8 cellular contexts compared by ENCODE assay signal in genomic region chr15:76732321-76732720, GRCh38.
A peak's percentile ranks its signal among the peaks of the same experiment; 100 is the strongest.
DNase-seq lines count a peak whose midpoint lies in the region; ATAC-seq, FAIRE-seq and TF ChIP-seq lines count a peak whose summit lies in the region.
"Not testable (repeated sequence)": the region's sequence is repeated elsewhere in the genome, so short reads cannot be mapped to it uniquely, and the experiment has no call there.

No MANE protein-coding gene starts in this region.

- not testable (repeated sequence) for H3K4ac ChIP-seq in H1 (replicated peaks; ENCODE audit: insufficient read length, low read depth, low read length)

- H3K36me3 Mint-ChIP-seq in Caco-2 (ENCODE audit: insufficient read depth, unreplicated experiment): not testable (repeated sequence)
- peaks cover 30% of the 10 kb centered on the region for H3K36me3 Mint-ChIP-seq in activated CD4-positive, alpha-beta memory T cell treated with anti-CD3 and anti-CD28 coated beads for 36 hours

- WGBS in H1 (ENCODE audit: extremely low coverage in 1 of 2, insufficient coverage in 1 of 2, insufficient read length in 1 of 2, insufficient replicate concordance in 2 of 2, low coverage in 1 of 2, low lambda C conversion rate in 2 of 2, missing lambda C conversion rate in 1 of 2), 2 experiments: 88% methylated on average over 9 of the region's 9 CpGs; no CpG with 5 or more reads in 1 of the 2 experiments

- not testable (repeated sequence) for H3K27ac ChIP-seq in Panc1 (ENCODE audit: low read length); H1 (ENCODE audit: low read depth, low read length)

- H2AK5ac ChIP-seq in H1 (ENCODE audit: low read depth, low read length): not testable (repeated sequence)

- not testable (repeated sequence) for H4K20me1 ChIP-seq in H1 (replicated peaks in 1 of 2; ENCODE audit: control insufficient read depth in 1 of 2, insufficient read depth in 2 of 2, low read length in 2 of 2)

- H2AFZ ChIP-seq in H1 (ENCODE audit: low read length): not testable (repeated sequence)

- H4K8ac ChIP-seq in H1 (ENCODE audit: extremely low read depth, insufficient read depth, low read length): not testable (repeated sequence)

- H2BK12ac ChIP-seq in H1 (ENCODE audit: low read depth, low read length): not testable (repeated sequence)

- H3K4me3 ChIP-seq in Caco-2 (ENCODE audit: low read depth, low read length); GM12875 (ENCODE audit: low read depth, low read length); Panc1 (ENCODE audit: low read depth in 2 of 2, low read length in 2 of 2); H1 (ENCODE audit: extremely low read depth in 1 of 4, insufficient read depth in 2 of 4, low read depth in 3 of 4, low read length in 4 of 4): not testable (repeated sequence)

- not testable (repeated sequence) for ATAC-seq in Panc1

- not testable (repeated sequence) for H4K91ac ChIP-seq in H1 (replicated peaks; ENCODE audit: insufficient read length, low read length)

- H3K4me1 Mint-ChIP-seq in Caco-2 (ENCODE audit: low read depth, unreplicated experiment); activated CD4-positive, alpha-beta memory T cell treated with anti-CD3 and anti-CD28 coated beads for 36 hours (ENCODE audit: low read depth): not testable (repeated sequence)

- not testable (repeated sequence) for H3K9ac ChIP-seq in H1 (replicated peaks in 1 of 4; ENCODE audit: extremely low read depth in 1 of 4, low read depth in 3 of 4, low read length in 3 of 4)

- not testable (repeated sequence) for TF ChIP-seq EP300 in H1 (IDR thresholded peaks at IDR 0.05; ENCODE audit: borderline replicate concordance in 1 of 2, low read depth in 2 of 2, low read length in 2 of 2)

- not testable (repeated sequence) for H3K4me1 ChIP-seq in Caco-2; Panc1 (ENCODE audit: control insufficient read depth, insufficient read depth, low read length); H1 (replicated peaks in 1 of 4; ENCODE audit: control insufficient read depth in 3 of 4, insufficient read depth in 4 of 4, low read length in 3 of 4)

- H3K56ac ChIP-seq in H1 (replicated peaks; ENCODE audit: insufficient read length, low read depth, low read length): not testable (repeated sequence)

- H3K27me3 ChIP-seq in Caco-2 (replicated peaks; ENCODE audit: control insufficient read depth, insufficient read depth, low read length); Panc1 (ENCODE audit: control insufficient read depth, insufficient read depth, low read length); H1 (replicated peaks in 1 of 4; ENCODE audit: control insufficient read depth in 3 of 4, extremely low read depth in 1 of 4, insufficient read depth in 3 of 4, low read length in 3 of 4): not testable (repeated sequence)

- TF ChIP-seq RAD21 in H1 (IDR thresholded peaks at IDR 0.05 in 1 of 2, conservative IDR thresholded peaks at IDR 0.05 in 1 of 2; ENCODE audit: low read depth in 2 of 2, low read length in 2 of 2): peak; percentile 49 to 53

- H3K9me3 Mint-ChIP-seq in Caco-2 (ENCODE audit: unreplicated experiment); activated CD4-positive, alpha-beta memory T cell treated with anti-CD3 and anti-CD28 coated beads for 36 hours: not testable (repeated sequence)

- not testable (repeated sequence) for H2BK120ac ChIP-seq in H1 (replicated peaks; ENCODE audit: low read depth, low read length)

- CTCF ChIA-PET in Caco-2 (lab: Charles Lee): not testable (repeated sequence)
- CTCF ChIA-PET in Panc1 (lab: Charles Lee): interaction anchor here (0.6 kb wide), 1 partner anchor 47 kb away, joined by 3 read pairs; no protein-coding TSS in a partner anchor
- CTCF ChIA-PET in activated CD4-positive, alpha-beta memory T cell treated with anti-CD3 and anti-CD28 coated beads for 36 hours (lab: Charles Lee): interaction anchor here (1.6 kb wide), 1 partner anchor 134 kb away, joined by 5 read pairs; no protein-coding TSS in a partner anchor
- CTCF ChIA-PET in H1 (lab: Charles Lee; ENCODE audit: partially characterized antibody): interaction anchor here (0.6 to 1.9 kb wide), 4 partner anchors 17 to 494 kb away, joined by 3 to 5 read pairs (median 4); no protein-coding TSS in a partner anchor

- H2BK5ac ChIP-seq in H1 (ENCODE audit: low read depth, low read length): not testable (repeated sequence)

- not testable (repeated sequence) for H3K36me3 ChIP-seq in Caco-2 (ENCODE audit: control insufficient read depth, insufficient read depth, low read length); Panc1 (ENCODE audit: control insufficient read depth, insufficient read depth, low read length); H1 (ENCODE audit: control insufficient read depth in 2 of 4, insufficient read depth in 4 of 4, low read length in 3 of 4)

- not testable (repeated sequence) for H3K23ac ChIP-seq in H1 (ENCODE audit: insufficient read length)

- in situ Hi-C loops in Panc1 (cut with HindIII; ENCODE audit: low pct_unique_long_range_greater_than_20kb, low sequenced_read_pairs): not testable (repeated sequence)

- H3K9me3 ChIP-seq in Caco-2; Panc1 (ENCODE audit: control insufficient read depth, insufficient read depth, low read depth, low read length); H1 (ENCODE audit: insufficient read depth in 2 of 2, low read depth in 1 of 2, low read length in 1 of 2): not testable (repeated sequence)

- not testable (repeated sequence) for FAIRE-seq in H1 (lab: Jason Lieb, UNC)

- not testable (repeated sequence) for H3K27me3 Mint-ChIP-seq in Caco-2 (ENCODE audit: insufficient read depth, unreplicated experiment); activated CD4-positive, alpha-beta memory T cell treated with anti-CD3 and anti-CD28 coated beads for 36 hours

- not testable (repeated sequence) for H3K79me1 ChIP-seq in H1 (ENCODE audit: low read depth, low read length)

- H3K18ac ChIP-seq in H1 (ENCODE audit: extremely low read depth, low read length): not testable (repeated sequence)

- not testable (repeated sequence) for H3K4me3 Mint-ChIP-seq in Caco-2 (ENCODE audit: unreplicated experiment); activated CD4-positive, alpha-beta memory T cell treated with anti-CD3 and anti-CD28 coated beads for 36 hours

- H3K14ac ChIP-seq in H1 (ENCODE audit: insufficient read length): not testable (repeated sequence)

- not testable (repeated sequence) for H3K27ac Mint-ChIP-seq in Caco-2 (ENCODE audit: unreplicated experiment); activated CD4-positive, alpha-beta memory T cell treated with anti-CD3 and anti-CD28 coated beads for 36 hours

- POLR2A ChIA-PET in Caco-2 (lab: Charles Lee); Panc1 (lab: Charles Lee); activated CD4-positive, alpha-beta memory T cell treated with anti-CD3 and anti-CD28 coated beads for 36 hours (lab: Charles Lee); H1 (lab: Charles Lee; ENCODE audit: partially characterized antibody): not testable (repeated sequence)

- TF ChIP-seq POLR2A in H1 (IDR thresholded peaks at IDR 0.05; ENCODE audit: control extremely low read depth in 1 of 2, low read depth in 2 of 2, low read length in 2 of 2): not testable (repeated sequence)

- not testable (repeated sequence) for BruUV-seq in Caco-2 (replicated peaks; lab: Mats Ljungman, UMichigan); Panc1 (replicated peaks; lab: Mats Ljungman, UMichigan)

- not testable (repeated sequence) for H2BK15ac ChIP-seq in H1 (ENCODE audit: low read length)

- DNase-seq in Caco-2 (peak; percentile 32 to 41), M059J (ENCODE audit: low read depth) (peak; percentile 8), H1 (ENCODE audit: low read depth in 1 of 2, low spot score in 2 of 2) (peak; percentile 3 to 60), iris pigment epithelial cell (ENCODE audit: low read depth) (peak; percentile 1)
- DNase-seq in Panc1 (ENCODE audit: low read depth, low spot score): not testable (repeated sequence)
- DNase-seq in activated CD4-positive, alpha-beta memory T cell treated with anti-CD3 and anti-CD28 coated beads for 36 hours: peak; percentile 12
- DNase-seq in stimulated activated CD4-positive, alpha-beta T cell treated with anti-CD3 and anti-CD28 coated beads, Interleukin-4, amount 100 ng/mL, for 1 hour: peak; percentile 5

- H2BK20ac ChIP-seq in H1 (ENCODE audit: low read length): not testable (repeated sequence)

- not testable (repeated sequence) for H3K23me2 ChIP-seq in H1 (ENCODE audit: low read depth, low read length)

- not testable (repeated sequence) for TF ChIP-seq CTCF in Caco-2 (IDR thresholded peaks at IDR 0.05; ENCODE audit: insufficient read depth in 1 of 2, low read depth in 1 of 2, low read length in 1 of 2, severe bottlenecking in 1 of 2, unreplicated experiment in 1 of 2)
- 0 out of 2 replicates have a peak, but pooled peaks have one; percentile 17 for TF ChIP-seq CTCF in GM12875 (IDR thresholded peaks at IDR 0.05; ENCODE audit: borderline replicate concordance, insufficient read depth, low read depth, low read length)
- peak; percentile 72 for TF ChIP-seq CTCF in Panc1 (IDR thresholded peaks at IDR 0.05)
- peak; percentile 27 to 29 (median 27); a peak in 3 of 4 replicates for TF ChIP-seq CTCF in H1 (IDR thresholded peaks at IDR 0.05; ENCODE audit: control extremely low read depth in 1 of 3, insufficient read depth in 1 of 3, low read depth in 1 of 3, low read length in 3 of 3)

- H3K79me2 ChIP-seq in H1 (ENCODE audit: control insufficient read depth in 1 of 2, insufficient read depth in 2 of 2, low read length in 2 of 2): not testable (repeated sequence)

- H3K4me2 ChIP-seq in H1 (ENCODE audit: insufficient read depth in 1 of 2, low read depth in 2 of 2, low read length in 2 of 2): not testable (repeated sequence)

- not testable (repeated sequence) for H4K5ac ChIP-seq in H1 (ENCODE audit: insufficient read length, low read depth, low read length)

- intact Hi-C loops in Caco-2 (cut with micrococcal nuclease; ENCODE audit: unreplicated experiment); Panc1 (cut with micrococcal nuclease; ENCODE audit: unreplicated experiment); activated CD4-positive, alpha-beta memory T cell treated with anti-CD3 and anti-CD28 coated beads for 36 hours (cut with micrococcal nuclease): not testable (repeated sequence)
